Comparison of ENCODE assay signal across 9 cellular contexts in the genomic region with DNA sequence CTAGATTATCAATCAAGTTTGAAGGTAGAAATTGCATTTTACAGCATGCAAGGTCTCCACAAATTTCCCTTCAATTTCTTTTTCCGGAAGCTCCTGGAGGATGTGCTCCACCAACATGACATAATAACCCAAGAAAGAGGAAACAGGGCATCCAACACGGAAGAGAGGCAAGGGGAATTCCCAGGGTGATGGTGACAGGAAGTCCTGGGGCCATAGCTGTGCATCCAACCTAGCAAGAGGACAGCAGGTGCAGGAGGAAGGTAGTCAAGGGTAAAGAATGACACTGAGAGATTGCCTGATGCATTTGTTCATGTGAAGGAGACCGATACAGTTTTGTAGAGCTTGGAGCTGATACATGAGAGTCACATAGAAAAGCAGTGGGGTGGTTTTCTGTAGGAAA.
DNase-seq lines count a peak whose midpoint lies in the region; ATAC-seq and TF ChIP-seq lines count a peak whose summit lies in the region.
"Had no signal": no experiment of that assay in that cellular context is flagged by ENCODE, and none has a peak within 500 bp of the region (broad histone marks: within the 10 kb centered on the region; RNA-seq: fewer than 3 reads in every experiment).

No MANE protein-coding gene starts in this region.

- H3K4me1 Mint-ChIP-seq in stimulated activated naive CD8-positive, alpha-beta T cell treated with anti-CD3 and anti-CD28 coated beads, Interleukin-15, amount 100 ng/mL, for 72 hours = peaks cover 5% of the 10 kb centered on the region

- TF ChIP-seq CTCF in gastroesophageal sphincter (IDR thresholded peaks at IDR 0.05) = no peak

- ATAC-seq in GM18873 (IDR thresholded peaks at IDR 0.05; ENCODE audit: low FRiP score, unreplicated experiment) (peak; percentile 91), HG02588 (IDR thresholded peaks at IDR 0.05; ENCODE audit: unreplicated experiment) (peak; percentile 75), HG03558 (IDR thresholded peaks at IDR 0.05; ENCODE audit: extremely low read depth, unreplicated experiment) (peak; percentile 65), gastroesophageal sphincter (no peak)
- peak; percentile 49 for ATAC-seq in stimulated activated naive CD8-positive, alpha-beta T cell treated with anti-CD3 and anti-CD28 coated beads, Interleukin-15, amount 100 ng/mL, for 72 hours

- H3K27me3 ChIP-seq in gastroesophageal sphincter = peaks cover 6% of the 10 kb centered on the region

- no peak overlapping the region for H3K4me3 Mint-ChIP-seq in stimulated activated naive CD8-positive, alpha-beta T cell treated with anti-CD3 and anti-CD28 coated beads, Interleukin-15, amount 100 ng/mL, for 72 hours

- no peaks in the 10 kb centered on the region for H3K9me3 ChIP-seq in gastroesophageal sphincter

- peaks cover 28% of the 10 kb centered on the region for H3K27me3 Mint-ChIP-seq in stimulated activated naive CD8-positive, alpha-beta T cell treated with anti-CD3 and anti-CD28 coated beads, Interleukin-15, amount 100 ng/mL, for 72 hours

- no peaks in the 10 kb centered on the region for H3K4me1 ChIP-seq in gastroesophageal sphincter

- 57 to 66% methylated on average over 3 of the region's 3 CpGs for WGBS in gastroesophageal sphincter (ENCODE audit: low coverage in 1 of 2), 2 donors

- no peak overlapping the region for H3K4me3 ChIP-seq in gastroesophageal sphincter

- no peaks in the 10 kb centered on the region for H3K9me3 Mint-ChIP-seq in stimulated activated naive CD8-positive, alpha-beta T cell treated with anti-CD3 and anti-CD28 coated beads, Interleukin-15, amount 100 ng/mL, for 72 hours
- H3K9me3 Mint-ChIP-seq: activated T-helper 2 cell treated with anti-CD3 and anti-CD28 coated beads, Interferon-gamma antibody, Interleukin-2, Interleukin-4, amounts not matched to agents 10 μg/mL and 5 μg/mL and 100 μg/mL, durations not matched to agents 14 hours and 24 hours and 36 hours had no signal

- H3K36me3 ChIP-seq in gastroesophageal sphincter = no peaks in the 10 kb centered on the region

- DNase-seq in stimulated activated naive CD8-positive, alpha-beta T cell treated with anti-CD3 and anti-CD28 coated beads, Interleukin-15, amount 100 ng/mL, for 72 hours = no peak
- no peak for DNase-seq in NCI-H1436 treated with DMSO at 0.1 percent for 48 hours (lab: John Stamatoyannopoulos, UW)
- DNase-seq in NCI-H1417 treated with DMSO at 0.1 percent for 48 hours (lab: John Stamatoyannopoulos, UW) = no peak
- DNase-seq: NCI-H1436 had no signal

- H3K27ac ChIP-seq in gastroesophageal sphincter = no peak overlapping the region

- TF ChIP-seq POLR2A in gastroesophageal sphincter (IDR thresholded peaks at IDR 0.05) = no peak

- H3K27ac Mint-ChIP-seq in stimulated activated naive CD8-positive, alpha-beta T cell treated with anti-CD3 and anti-CD28 coated beads, Interleukin-15, amount 100 ng/mL, for 72 hours = no peak overlapping the region
- H3K27ac Mint-ChIP-seq: activated T-helper 2 cell treated with anti-CD3 and anti-CD28 coated beads, Interferon-gamma antibody, Interleukin-2, Interleukin-4, amounts not matched to agents 10 μg/mL and 5 μg/mL and 100 μg/mL, durations not matched to agents 14 hours and 24 hours and 36 hours had no signal

- no peak for TF ChIP-seq EP300 in gastroesophageal sphincter (IDR thresholded peaks at IDR 0.05)
